In the genomic region with DNA sequence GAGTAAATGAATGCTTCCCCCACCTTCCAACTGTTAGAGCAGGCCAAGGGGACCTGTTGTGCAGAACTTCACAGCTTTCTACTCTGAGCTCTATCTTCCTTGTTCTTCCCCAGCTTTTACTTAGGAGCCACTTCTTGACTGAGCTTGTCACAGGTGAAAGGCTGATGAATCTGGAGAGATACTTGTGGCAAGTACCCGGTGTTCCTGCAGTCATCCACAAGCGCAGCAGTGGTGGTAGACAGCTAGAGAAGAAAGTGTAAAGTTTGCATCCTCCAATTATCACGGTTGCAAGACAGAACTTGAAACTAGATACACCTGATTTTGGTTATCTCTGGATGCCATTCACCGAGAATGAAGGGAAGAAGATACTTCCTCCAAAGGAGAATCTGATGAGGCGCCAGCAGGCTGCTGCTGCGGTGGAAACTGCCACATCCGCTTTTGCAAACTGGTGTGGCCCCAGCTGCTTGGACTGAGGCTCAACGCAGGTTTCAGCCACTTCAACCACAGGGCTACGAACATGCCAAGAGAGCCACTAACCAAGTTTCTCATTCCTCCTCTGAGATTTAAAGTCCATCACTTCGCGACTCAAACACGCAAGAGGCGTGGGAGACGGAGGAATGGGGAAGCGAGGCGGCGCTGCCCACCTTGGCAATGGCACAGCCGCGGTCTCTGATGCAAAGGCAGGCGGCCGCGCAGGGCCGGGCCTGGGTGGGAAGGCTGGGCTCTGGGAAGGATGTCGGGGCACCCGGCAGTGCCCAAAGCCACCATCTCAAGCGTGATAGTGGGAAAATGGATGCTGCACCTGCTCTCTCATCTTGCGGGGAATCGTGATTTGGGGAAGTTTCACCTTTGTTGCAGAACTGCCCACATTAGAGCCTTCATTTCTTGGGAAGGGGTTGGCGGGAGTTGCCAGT, we compare ENCODE assay signal across 8 cellular contexts. TPM values are rescaled to one million over a fixed set of nuclear protein-coding genes. Genes with fewer than 3 reads are reported as not detected.
A peak's percentile ranks its signal among the peaks of the same experiment; 100 is the strongest.
DNase-seq lines count a peak whose midpoint lies in the region; ATAC-seq, FAIRE-seq and TF ChIP-seq lines count a peak whose summit lies in the region.

No MANE protein-coding gene starts in this region.

- BruUV-seq in HepG2 (replicated peaks; lab: Mats Ljungman, UMichigan), result no TSS peak

- POLR2A ChIA-PET in HepG2 (lab: Yijun Ruan, JAX), result interaction anchor here (2.1 kb wide), 1 partner anchor 83 kb away, joined by 11 read pairs; a partner anchor contains a TSS

- H3K4me3 ChIP-seq in Peyer's patch (peak overlapping the region; percentile 41 to 69 (median 46)), HepG2 (replicated peaks in 1 of 3; ENCODE audit: insufficient read depth in 1 of 3, low read depth in 2 of 3, low read length in 3 of 3) (peak overlapping the region; percentile 58 to 82 (median 63))

- DNase-seq in stimulated activated naive CD4-positive, alpha-beta T cell (lab: John Stamatoyannopoulos, UW), result peak in 5 of 6 experiments; percentile 1 to 24 (median 11)
- DNase-seq in stimulated activated naive CD4-positive, alpha-beta T cell treated with Interleukin-2 at 50 U/mL for 16 hours (lab: John Stamatoyannopoulos, UW), result no peak
- peak; percentile 37 to 69 (median 67) for DNase-seq in Peyer's patch
- peak; percentile 10 to 28 for DNase-seq in T47D (ENCODE audit: low read depth in 1 of 2, low spot score in 1 of 2)
- DNase-seq in HepG2 (ENCODE audit: low spot score), result no peak
- peak; percentile 52 for DNase-seq in stimulated activated naive CD8-positive, alpha-beta T cell treated with anti-CD3 and anti-CD28 coated beads, Interleukin-15, Interleukin-2, amounts not matched to agents 100 U/mL and 50 U/mL, for 24 hours
- no peak for DNase-seq in LoVo (ENCODE audit: low spot score)

- WGBS in HepG2 (ENCODE audit: low lambda C conversion rate), result 76% methylated on average over 29 of the region's 29 CpGs

- peaks cover 3% of the 10 kb centered on the region; the same call in 1 of the 2 replicates for H4K20me1 ChIP-seq in HepG2 (ENCODE audit: insufficient read depth, low read length)

- H3K36me3 ChIP-seq in Peyer's patch (no peaks in the 10 kb centered on the region), HepG2 (replicated peaks in 1 of 2; ENCODE audit: control insufficient read depth in 1 of 2, insufficient read depth in 2 of 2, low read length in 2 of 2) (no peaks in the 10 kb centered on the region)

- ATAC-seq in HG02970 (IDR thresholded peaks at IDR 0.05; ENCODE audit: low FRiP score, unreplicated experiment) (peak; percentile 65), HepG2 (no peak)
- peak; percentile 21 for ATAC-seq in stimulated activated naive CD8-positive, alpha-beta T cell treated with anti-CD3 and anti-CD28 coated beads, Interleukin-15, Interleukin-2, amounts not matched to agents 100 U/mL and 50 U/mL, for 24 hours

- no peaks in the 10 kb centered on the region for H3K9me3 ChIP-seq in Peyer's patch
- no peaks in the 10 kb centered on the region for H3K9me3 ChIP-seq in HepG2 (ENCODE audit: low read length)

- intact Hi-C loops in HepG2 (cut with micrococcal nuclease; ENCODE audit: unreplicated experiment), result loop anchor here (1.0 kb wide), 1 partner anchor 83 kb away; no protein-coding TSS in a partner anchor

- no peak for TF ChIP-seq EP300 in HepG2 (IDR thresholded peaks at IDR 0.05; ENCODE audit: low read depth in 2 of 2, low read length in 2 of 2)
- TF ChIP-seq EP300 in HepG2 (CRISPR knock-in tag; IDR thresholded peaks at IDR 0.05; ENCODE audit: borderline replicate concordance), result no peak

- FAIRE-seq in HepG2 (lab: Jason Lieb, UNC), result no peak

- CTCF ChIA-PET in HepG2 (lab: Yijun Ruan, JAX; ENCODE audit: low intra/inter-chr PET ratio, low total read pairs), result no interaction called here

- TF ChIP-seq CTCF in Peyer's patch (IDR thresholded peaks at IDR 0.05), result peak in 2 of 6 experiments; percentile 22 to 50
- no peak for TF ChIP-seq CTCF in HepG2 (CRISPR knock-in tag; IDR thresholded peaks at IDR 0.05)

- TF ChIP-seq POLR2A in Peyer's patch (IDR thresholded peaks at IDR 0.05) (no peak), HepG2 (IDR thresholded peaks at IDR 0.05; ENCODE audit: insufficient read depth in 1 of 2, low read depth in 2 of 2, low read length in 2 of 2) (no peak)

- H3K4me2 ChIP-seq in HepG2 (ENCODE audit: low read depth, low read length), result peak overlapping the region; percentile 100

- H2AFZ ChIP-seq in HepG2 (ENCODE audit: low read length), result peak overlapping the region; percentile 51

- H3K27ac ChIP-seq in Peyer's patch, result peak overlapping the region in 3 of 4 donors; percentile 33 to 79 (median 52)
- H3K27ac ChIP-seq in HepG2 (ENCODE audit: extremely low read length, insufficient read depth, low read length), result peak overlapping the region; percentile 75

- in situ Hi-C loops in T47D (cut with HindIII; ENCODE audit: low pct_unique_long_range_greater_than_20kb, low sequenced_read_pairs) (no loop called here), HepG2 (cut with HindIII; ENCODE audit: extremely low pct_ligation_motif_present, low pct_unique_long_range_greater_than_20kb) (no loop called here)

- TF ChIP-seq RAD21 in HepG2 (CRISPR knock-in tag; IDR thresholded peaks at IDR 0.05), result no peak

- H3K79me2 ChIP-seq in HepG2 (ENCODE audit: insufficient read depth, low read length), result peaks cover 6% of the 10 kb centered on the region

- H3K9ac ChIP-seq in HepG2 (ENCODE audit: insufficient read depth, low read depth, low read length), result peak overlapping the region; percentile 79

- H3K4me1 ChIP-seq in Peyer's patch, result peaks cover 0 to 15% (median 2%) of the 10 kb centered on the region in 4 donors
- H3K4me1 ChIP-seq in HepG2 (ENCODE audit: insufficient read depth, low read length), result peaks cover 41% of the 10 kb centered on the region

- H3K27me3 ChIP-seq in Peyer's patch (no peaks in the 10 kb centered on the region), HepG2 (ENCODE audit: control insufficient read depth in 1 of 2, insufficient read depth in 2 of 2, low read length in 2 of 2) (no peaks in the 10 kb centered on the region; a peak in 1 of 5 replicates)

TF ChIP-seq in HepG2, 621 proteins besides CTCF, POLR2A, EP300 and RAD21 (continues in another document):
- TF ChIP-seq ZNF891 (CRISPR knock-in tag; IDR thresholded peaks at IDR 0.05) (no peak), DNMT1 (CRISPR knock-in tag; IDR thresholded peaks at IDR 0.05) (0 out of 2 replicates have a peak, but pooled peaks have one; percentile 6), ZSCAN25 (CRISPR knock-in tag; IDR thresholded peaks at IDR 0.05) (no peak), ZNF547 (CRISPR knock-in tag; IDR thresholded peaks at IDR 0.05) (no peak), ZNF619 (CRISPR knock-in tag; IDR thresholded peaks at IDR 0.05) (no peak), PCBP2 (optimal IDR thresholded peaks at IDR 0.05; ENCODE audit: low read depth, low read length, poor library complexity, severe bottlenecking) (no peak), ZNF776 (CRISPR knock-in tag; IDR thresholded peaks at IDR 0.05) (no peak), RBAK (CRISPR knock-in tag; IDR thresholded peaks at IDR 0.05) (no peak), NFRKB (IDR thresholded peaks at IDR 0.05) (no peak), ZNF441 (CRISPR knock-in tag; IDR thresholded peaks at IDR 0.05; ENCODE audit: borderline replicate concordance) (no peak), YEATS4 (CRISPR knock-in tag; IDR thresholded peaks at IDR 0.05; ENCODE audit: borderline replicate concordance) (0 out of 2 replicates have a peak, but pooled peaks have one; percentile 15), ZNF850 (CRISPR knock-in tag; conservative IDR thresholded peaks at IDR 0.05) (no peak), NFKBIZ (CRISPR knock-in tag; IDR thresholded peaks at IDR 0.05) (no peak), KDM3A (CRISPR knock-in tag; IDR thresholded peaks at IDR 0.05; ENCODE audit: low read depth) (no peak)
- TF ChIP-seq, protein P1, sequence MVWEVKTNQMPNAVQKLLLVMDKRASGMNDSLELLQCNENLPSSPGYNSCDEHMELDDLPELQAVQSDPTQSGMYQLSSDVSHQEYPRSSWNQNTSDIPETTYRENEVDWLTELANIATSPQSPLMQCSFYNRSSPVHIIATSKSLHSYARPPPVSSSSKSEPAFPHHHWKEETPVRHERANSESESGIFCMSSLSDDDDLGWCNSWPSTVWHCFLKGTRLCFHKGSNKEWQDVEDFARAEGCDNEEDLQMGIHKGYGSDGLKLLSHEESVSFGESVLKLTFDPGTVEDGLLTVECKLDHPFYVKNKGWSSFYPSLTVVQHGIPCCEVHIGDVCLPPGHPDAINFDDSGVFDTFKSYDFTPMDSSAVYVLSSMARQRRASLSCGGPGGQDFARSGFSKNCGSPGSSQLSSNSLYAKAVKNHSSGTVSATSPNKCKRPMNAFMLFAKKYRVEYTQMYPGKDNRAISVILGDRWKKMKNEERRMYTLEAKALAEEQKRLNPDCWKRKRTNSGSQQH (CRISPR knock-in tag; IDR thresholded peaks at IDR 0.05; ENCODE audit: low read depth), result no peak

RNA-seq across cellular contexts. Expression of a gene that starts 1.3 kb away (rescaled TPM):
- total RNA-seq in Peyer's patch, result 10 to 100 TPM; 11.6 to 32.4 (median 30.7) TPM
- total RNA-seq in HepG2 (2016; rRNA removed; fragmentation: Illumina TruSeq; extraction: Trizol), result 2.9 and 6.2 TPM in 2 replicates
- total RNA-seq in HepG2 (2016; cell fraction: cytosol; rRNA removed; fragmentation: Illumina TruSeq; extraction: Trizol; ENCODE audit: low read depth), result 5.3 and 6.2 TPM in 2 replicates
- total RNA-seq in HepG2 (2016; cell fraction: insoluble cytoplasmic fraction; rRNA removed; fragmentation: Illumina TruSeq; extraction: Trizol), result 3.6 and 5.2 TPM in 2 replicates
- 3.6 and 4.4 TPM in 2 replicates for total RNA-seq in HepG2 (2016; cell fraction: membrane; rRNA removed; fragmentation: Illumina TruSeq; extraction: Trizol)
- 6.8 and 11.0 TPM in 2 replicates for total RNA-seq in HepG2 (2016; cell fraction: nucleus; rRNA removed; fragmentation: Illumina TruSeq; extraction: Trizol)
- 4.1 and 4.3 TPM in 2 replicates for polyA plus RNA-seq in HepG2 (2011; rRNA removed)
- polyA plus RNA-seq in HepG2 (2011; cell fraction: cytosol; rRNA removed), result 2.2 and 2.9 TPM in 2 replicates
- polyA plus RNA-seq in HepG2 (2011; cell fraction: nucleus; rRNA removed), result 11.5 and 13.7 TPM in 2 replicates
- polyA plus RNA-seq in HepG2 (2012), result 2.1 and 2.5 TPM in 2 replicates
- polyA plus RNA-seq in HepG2 (2016; cell fraction: cytosol; fragmentation: Illumina TruSeq; extraction: Trizol; ENCODE audit: low read depth), result 0.06 and 0.24 TPM in 2 replicates
- polyA plus RNA-seq in HepG2 (2016; cell fraction: insoluble cytoplasmic fraction; fragmentation: Illumina TruSeq; extraction: Trizol; ENCODE audit: low read depth), result 1.1 and 2.0 TPM in 2 replicates
- 0.23 and 0.41 TPM in 2 replicates for polyA plus RNA-seq in HepG2 (2016; cell fraction: membrane; fragmentation: Illumina TruSeq; extraction: Trizol; ENCODE audit: low read depth)
- 1.8 and 2.0 TPM in 2 replicates for polyA plus RNA-seq in HepG2 (2016; cell fraction: nucleus; fragmentation: Illumina TruSeq; extraction: Trizol; ENCODE audit: insufficient read depth, low read depth)
- polyA minus RNA-seq in HepG2 (2011; rRNA and poly(A)+ RNA removed; ENCODE audit: low replicate concordance), result 19.9 and 26.0 TPM in 2 replicates
- polyA minus RNA-seq in HepG2 (2011; cell fraction: cytosol; rRNA and poly(A)+ RNA removed), result 7.2 and 9.9 TPM in 2 replicates
- polyA minus RNA-seq in HepG2 (2011; cell fraction: nucleus; rRNA and poly(A)+ RNA removed), result 42.9 and 59.2 TPM in 2 replicates

Comparison
In these comparisons a context has a peak if more than half of its experiments do, and no peak if none do; other contexts are left out.
1. DNase-seq: peak in stimulated activated naive CD4-positive, alpha-beta T cell (5 of 6), Peyer's patch (3 of 3), T47D (2 of 2) and stimulated activated naive CD8-positive, alpha-beta T cell treated with anti-CD3 and anti-CD28 coated beads, Interleukin-15, Interleukin-2, amounts not matched to agents 100 U/mL and 50 U/mL, for 24 hours (single experiment); none in stimulated activated naive CD4-positive, alpha-beta T cell treated with Interleukin-2 at 50 U/mL for 16 hours (single experiment), HepG2 (single experiment) and LoVo (single experiment).